Comparison of ENCODE assay signal across 24 cellular contexts in the genomic region with DNA sequence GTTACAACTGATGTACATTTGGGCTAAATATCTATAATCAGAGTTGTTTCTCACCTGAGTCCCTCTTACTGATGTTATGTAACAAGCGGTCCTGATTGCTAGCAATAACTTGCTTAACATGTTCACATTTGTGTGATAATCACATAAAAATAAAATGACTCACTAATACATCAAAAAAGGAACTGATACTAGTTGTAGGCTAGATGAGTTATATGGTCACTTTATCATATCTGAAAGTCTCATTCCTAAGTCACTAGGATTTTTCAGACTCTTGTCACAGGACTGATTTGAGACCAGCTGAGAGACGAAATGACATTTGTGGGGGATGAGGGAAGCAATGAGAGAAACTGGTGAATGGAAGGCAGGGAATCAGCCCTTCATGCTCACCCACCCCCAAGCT. TPM values are rescaled to one million over a fixed set of nuclear protein-coding genes. Genes with fewer than 3 reads are reported as not detected.
"Had no signal": no experiment of that assay in that cellular context is flagged by ENCODE, and none has a peak within 500 bp of the region (broad histone marks: within the 10 kb centered on the region; RNA-seq: fewer than 3 reads in every experiment).

No MANE protein-coding gene starts in this region.

- H3K27ac Mint-ChIP-seq: activated CD8-positive, alpha-beta T cell treated with anti-CD3 and anti-CD28 coated beads for 36 hours; activated naive CD8-positive, alpha-beta T cell treated with anti-CD3 and anti-CD28 coated beads, Interleukin-2, amount 10 ng/mL, durations not matched to agents 7 days and 5 days; activated T-helper 2 cell treated with anti-CD3 and anti-CD28 coated beads, Interferon-gamma antibody, Interleukin-2, Interleukin-4, amounts not matched to agents 10 μg/mL and 5 μg/mL and 100 μg/mL, durations not matched to agents 14 hours and 24 hours and 36 hours; natural killer cell; stimulated activated effector memory CD8-positive, alpha-beta T cell treated with anti-CD3 and anti-CD28 coated beads, Interleukin-12 subunit alpha, Interleukin-12 subunit beta, amount 100 ng/mL, for 72 hours had no signal

- H3K9me3 ChIP-seq: gastrocnemius medialis, heart left ventricle, sigmoid colon, testis, upper lobe of right lung had no signal

- H3K4me1 ChIP-seq: gastrocnemius medialis, heart left ventricle, parathyroid adenoma, sigmoid colon, testis, upper lobe of right lung had no signal

- H3K27me3 ChIP-seq: testis, upper lobe of right lung had no signal

- H3K4me3 Mint-ChIP-seq: activated CD8-positive, alpha-beta T cell treated with anti-CD3 and anti-CD28 coated beads for 36 hours; activated naive CD8-positive, alpha-beta T cell treated with anti-CD3 and anti-CD28 coated beads, Interleukin-2, amount 10 ng/mL, durations not matched to agents 7 days and 5 days; central memory CD8-positive, alpha-beta T cell; natural killer cell; stimulated activated effector memory CD8-positive, alpha-beta T cell treated with anti-CD3 and anti-CD28 coated beads, Interleukin-12 subunit alpha, Interleukin-12 subunit beta, amount 100 ng/mL, for 72 hours had no signal

- H3K9me3 Mint-ChIP-seq: activated CD8-positive, alpha-beta T cell treated with anti-CD3 and anti-CD28 coated beads for 36 hours; activated naive CD8-positive, alpha-beta T cell treated with anti-CD3 and anti-CD28 coated beads, Interleukin-2, amount 10 ng/mL, durations not matched to agents 7 days and 5 days; activated T-helper 2 cell treated with anti-CD3 and anti-CD28 coated beads, Interferon-gamma antibody, Interleukin-2, Interleukin-4, amounts not matched to agents 10 μg/mL and 5 μg/mL and 100 μg/mL, durations not matched to agents 14 hours and 24 hours and 36 hours; central memory CD8-positive, alpha-beta T cell; natural killer cell; stimulated activated effector memory CD8-positive, alpha-beta T cell treated with anti-CD3 and anti-CD28 coated beads, Interleukin-12 subunit alpha, Interleukin-12 subunit beta, amount 100 ng/mL, for 72 hours had no signal

- H3K4me1 Mint-ChIP-seq: activated naive CD8-positive, alpha-beta T cell treated with anti-CD3 and anti-CD28 coated beads, Interleukin-2, amount 10 ng/mL, durations not matched to agents 7 days and 5 days; central memory CD8-positive, alpha-beta T cell; natural killer cell; stimulated activated effector memory CD8-positive, alpha-beta T cell treated with anti-CD3 and anti-CD28 coated beads, Interleukin-12 subunit alpha, Interleukin-12 subunit beta, amount 100 ng/mL, for 72 hours had no signal

- FAIRE-seq: kidney had no signal

- H3K4me3 ChIP-seq: coronary artery, gastrocnemius medialis, heart left ventricle, lung, sigmoid colon, testis, upper lobe of right lung had no signal

- H3K36me3 ChIP-seq: gastrocnemius medialis, heart left ventricle, sigmoid colon, upper lobe of right lung had no signal

- H3K27ac ChIP-seq: coronary artery, gastrocnemius medialis, heart left ventricle, parathyroid adenoma, sigmoid colon, testis, upper lobe of right lung had no signal

- DNase-seq: activated CD4-positive, alpha-beta T cell treated with anti-CD3 and anti-CD28 coated beads for 48 hours; activated CD4-positive, CD25-positive, alpha-beta regulatory T cell; activated CD8-positive, alpha-beta T cell treated with anti-CD3 and anti-CD28 coated beads for 36 hours; activated naive CD4-positive, alpha-beta T cell treated with Interleukin-2 at 50 U/mL for 16 hours; activated naive CD8-positive, alpha-beta T cell treated with anti-CD3 and anti-CD28 coated beads, Interleukin-2, amount 10 ng/mL, durations not matched to agents 7 days and 5 days; activated T-cell treated with anti-CD3 and anti-CD28 coated beads, Interleukin-2, amount 50 U/mL, for 1 hour; anterior cingulate cortex; erythroblast; gastrocnemius medialis; heart left ventricle; kidney; natural killer cell; sigmoid colon; stimulated activated CD4-positive, alpha-beta T cell treated with anti-CD3 and anti-CD28 coated beads, Interleukin-4, amount 100 ng/mL, for 24 hours; T1000; testis; upper lobe of right lung had no signal

- H3K36me3 Mint-ChIP-seq: activated naive CD8-positive, alpha-beta T cell treated with anti-CD3 and anti-CD28 coated beads, Interleukin-2, amount 10 ng/mL, durations not matched to agents 7 days and 5 days; natural killer cell; stimulated activated effector memory CD8-positive, alpha-beta T cell treated with anti-CD3 and anti-CD28 coated beads, Interleukin-12 subunit alpha, Interleukin-12 subunit beta, amount 100 ng/mL, for 72 hours had no signal

- ATAC-seq: activated CD8-positive, alpha-beta T cell treated with anti-CD3 and anti-CD28 coated beads for 36 hours; gastrocnemius medialis; heart left ventricle; left lobe of liver; natural killer cell; stimulated activated effector memory CD8-positive, alpha-beta T cell treated with anti-CD3 and anti-CD28 coated beads, Interleukin-12 subunit alpha, Interleukin-12 subunit beta, amount 100 ng/mL, for 72 hours; upper lobe of right lung had no signal

RNA-seq across cellular contexts. Expression of gene NKX2-1, which starts 34.3 kb away (rescaled TPM):
- total RNA-seq: activated naive CD8-positive, alpha-beta T cell treated with anti-CD3 and anti-CD28 coated beads, Interleukin-2, amount 10 ng/mL, durations not matched to agents 7 days and 5 days; activated T-helper 2 cell treated with anti-CD3 and anti-CD28 coated beads, Interferon-gamma antibody, Interleukin-2, Interleukin-4, amounts not matched to agents 10 μg/mL and 5 μg/mL and 100 μg/mL, durations not matched to agents 14 hours and 24 hours and 36 hours; gastrocnemius medialis; heart left ventricle; kidney; natural killer cell; sigmoid colon had no signal
- polyA plus RNA-seq: heart left ventricle, sigmoid colon had no signal
